In genomic region chr17:2084766-2085647, GRCh38 we compare ENCODE assay signal across 9 cellular contexts. TPM values are rescaled to one million over a fixed set of nuclear protein-coding genes. Genes with fewer than 3 reads are reported as not detected.
A peak's percentile ranks its signal among the peaks of the same experiment; 100 is the strongest.
DNase-seq lines count a peak whose midpoint lies in the region; ATAC-seq and TF ChIP-seq lines count a peak whose summit lies in the region.
"Had no signal": no experiment of that assay in that cellular context is flagged by ENCODE, and none has a peak within 500 bp of the region (broad histone marks: within the 10 kb centered on the region; RNA-seq: fewer than 3 reads in every experiment).

No MANE protein-coding gene starts in this region.

- H3K4me3 Mint-ChIP-seq in T-helper 17 cell = peak overlapping the region; percentile 9

- H3K4me3 ChIP-seq in gastroesophageal sphincter = no peak overlapping the region

- in situ Hi-C loops in GM13977 (cut with MboI; ENCODE audit: low pct_unique_long_range_greater_than_20kb, low sequenced_read_pairs, unreplicated experiment) = no loop called here

- WGBS in gastroesophageal sphincter (ENCODE audit: low coverage in 1 of 2), 2 donors = 28 to 76% methylated on average over 3 to 6 of the region's 13 CpGs

- H3K36me3 Mint-ChIP-seq in T-helper 17 cell (ENCODE audit: low read depth) = peaks cover 16% of the 10 kb centered on the region

- DNase-seq in EL (peak; percentile 79), T-helper 17 cell (no peak), pulmonary artery endothelial cell (ENCODE audit: low read depth, low spot score) (peak; percentile 88), pons (ENCODE audit: low spot score) (no peak), GM13977 (ENCODE audit: low spot score) (no peak), NCI-H345 (lab: John Stamatoyannopoulos, UW) (no peak)
- DNase-seq: NCI-H1105 had no signal

- ATAC-seq in T-helper 17 cell = no peak
- peak; percentile 76 for ATAC-seq in gastroesophageal sphincter
- no peak for ATAC-seq in HG03469 (IDR thresholded peaks at IDR 0.05; ENCODE audit: unreplicated experiment)

- H3K9me3 ChIP-seq in T-helper 17 cell (ENCODE audit: control insufficient read depth, low read length, poor library complexity, severe bottlenecking) (no peaks in the 10 kb centered on the region), gastroesophageal sphincter (no peaks in the 10 kb centered on the region)

- TF ChIP-seq POLR2A in gastroesophageal sphincter (IDR thresholded peaks at IDR 0.05) = no peak

- peak overlapping the region; percentile 22 to 85 (median 76) for H3K27ac ChIP-seq in gastroesophageal sphincter

- H3K4me1 Mint-ChIP-seq in T-helper 17 cell = peaks cover 46% of the 10 kb centered on the region

- H3K4me1 ChIP-seq in gastroesophageal sphincter = peaks cover 0 to 82% (median 64%) of the 10 kb centered on the region in 3 donors

- no peak for TF ChIP-seq EP300 in gastroesophageal sphincter (IDR thresholded peaks at IDR 0.05)

- TF ChIP-seq CTCF in gastroesophageal sphincter (IDR thresholded peaks at IDR 0.05) (no peak), GM13977 (IDR thresholded peaks at IDR 0.05; ENCODE audit: extremely low read depth, insufficient read depth, missing control alignments) (no peak)

- H3K36me3 ChIP-seq in gastroesophageal sphincter = peaks cover 0 to 60% of the 10 kb centered on the region in 2 donors

- no peaks in the 10 kb centered on the region for H3K27me3 Mint-ChIP-seq in T-helper 17 cell

- H3K27me3 ChIP-seq in gastroesophageal sphincter = no peaks in the 10 kb centered on the region

- H3K27ac Mint-ChIP-seq in T-helper 17 cell = no peak overlapping the region

RNA-seq across cellular contexts. Expression of gene HIC1, which starts 30.1 kb away (rescaled TPM):
- 1 to 10 TPM; 4.6 to 8.1 TPM for total RNA-seq in T-helper 17 cell
- total RNA-seq in gastroesophageal sphincter = 10 to 100 TPM; 32.8 to 56.2 (median 41.6) TPM
- 34.6 and 35.1 TPM in 2 replicates for total RNA-seq in pulmonary artery endothelial cell

RNA-seq across cellular contexts. Expression of gene OVCA2, which starts 43.2 kb away (rescaled TPM):
- total RNA-seq in T-helper 17 cell (10 to 100 TPM; 28.4 to 35.2 TPM), gastroesophageal sphincter (10 to 100 TPM; 19.6 to 40.3 (median 36.5) TPM), pulmonary artery endothelial cell (67.8 and 78.2 TPM in 2 replicates)

RNA-seq across cellular contexts. Expression of gene DPH1, which starts 55.1 kb away (rescaled TPM):
- total RNA-seq in T-helper 17 cell (10 to 100 TPM; 85.1 to 92.6 TPM), gastroesophageal sphincter (10 to 100 TPM; 29.9 to 35.6 (median 34.0) TPM), pulmonary artery endothelial cell (13.2 and 18.4 TPM in 2 replicates)

RNA-seq across cellular contexts. Expression of gene RTN4RL1, which starts 59.9 kb away (rescaled TPM):
- total RNA-seq in T-helper 17 cell (under 1 TPM; 0.21 to 0.90 TPM), gastroesophageal sphincter (under 1 TPM in 3 of 4 donors, not detected in 1; 0.58 to 0.81 (median 0.72) TPM), pulmonary artery endothelial cell (under 0.01 TPM in 1 of 2 replicates, not detected in the other)

Comparison
In these comparisons a context has a peak if more than half of its experiments do, and no peak if none do; other contexts are left out.
1. DNase-seq: peak in EL (single experiment) and pulmonary artery endothelial cell (single experiment); none in T-helper 17 cell (0 of 3), pons (single experiment), GM13977 (single experiment) and NCI-H345 (single experiment).